9 cellular contexts compared by ENCODE assay signal in genomic region chr1:50605186-50605875, GRCh38.
A peak's percentile ranks its signal among the peaks of the same experiment; 100 is the strongest.
DNase-seq lines count a peak whose midpoint lies in the region; ATAC-seq and TF ChIP-seq lines count a peak whose summit lies in the region.
"Had no signal": no experiment of that assay in that cellular context is flagged by ENCODE, and none has a peak within 500 bp of the region (broad histone marks: within the 10 kb centered on the region; RNA-seq: fewer than 3 reads in every experiment).

No MANE protein-coding gene starts in this region.

- DNase-seq in NCI-H524 (lab: John Stamatoyannopoulos, UW) (peak; percentile 28 to 45), NCI-H524 treated with DMSO at 0.1 percent for 48 hours (lab: John Stamatoyannopoulos, UW) (no peak), HuH-7 (ENCODE audit: low spot score) (peak; percentile 21), OCI-M1 (lab: John Stamatoyannopoulos, UW) (peak; percentile 74), fibroblast of gingiva (ENCODE audit: low read depth) (peak; percentile 10), testis (peak; percentile 37)
- no peak for DNase-seq in stimulated activated CD4-positive, alpha-beta T cell treated with anti-CD3 and anti-CD28 coated beads, Interleukin-12 subunit alpha, Interleukin-12 subunit beta, amount 100 ng/mL, for 4 hours

- H3K27ac ChIP-seq in testis: no peak overlapping the region
- no peak overlapping the region for H3K27ac ChIP-seq in gastroesophageal sphincter
- H3K27ac ChIP-seq: BLaER1 had no signal

- no peaks in the 10 kb centered on the region for H3K36me3 ChIP-seq in testis (ENCODE audit: low read depth, missing control alignments)
- H3K36me3 ChIP-seq in gastroesophageal sphincter: no peaks in the 10 kb centered on the region
- H3K36me3 ChIP-seq: BLaER1 had no signal

- intact Hi-C loops in testis (cut with DNase I; ENCODE audit: low total_unique reads): no loop called here

- peak in 2 of 3 experiments; percentile 14 to 29 for TF ChIP-seq CTCF in testis (IDR thresholded peaks at IDR 0.05)
- TF ChIP-seq CTCF in gastroesophageal sphincter (IDR thresholded peaks at IDR 0.05): no peak

- ATAC-seq in gastroesophageal sphincter: no peak

- TF ChIP-seq EP300 in gastroesophageal sphincter (IDR thresholded peaks at IDR 0.05): no peak

- H3K27me3 ChIP-seq in testis: no peaks in the 10 kb centered on the region
- no peaks in the 10 kb centered on the region for H3K27me3 ChIP-seq in gastroesophageal sphincter
- H3K27me3 ChIP-seq: BLaER1 had no signal

- H3K4me3 ChIP-seq in testis: no peak overlapping the region
- no peak overlapping the region for H3K4me3 ChIP-seq in gastroesophageal sphincter
- H3K4me3 ChIP-seq: BLaER1 had no signal

- H3K9me3 ChIP-seq in testis (no peaks in the 10 kb centered on the region), gastroesophageal sphincter (no peaks in the 10 kb centered on the region)
- H3K9me3 ChIP-seq: BLaER1 had no signal

- no peaks in the 10 kb centered on the region for H3K4me1 ChIP-seq in testis
- no peaks in the 10 kb centered on the region for H3K4me1 ChIP-seq in gastroesophageal sphincter
- H3K4me1 ChIP-seq: BLaER1 had no signal

- no peak for TF ChIP-seq POLR2A in testis (IDR thresholded peaks at IDR 0.05)
- TF ChIP-seq POLR2A in gastroesophageal sphincter (IDR thresholded peaks at IDR 0.05): no peak

- WGBS in testis, 2 donors: 81 to 98% methylated on average over 2 of the region's 2 CpGs
- WGBS in gastroesophageal sphincter (ENCODE audit: low coverage in 1 of 2), 2 donors: 93 to 97% methylated on average over 2 of the region's 2 CpGs

Comparison
In these comparisons a context has a peak if more than half of its experiments do, and no peak if none do; other contexts are left out.
1. DNase-seq: peak in NCI-H524 (2 of 2), HuH-7 (single experiment), OCI-M1 (single experiment), fibroblast of gingiva (single experiment) and testis (single experiment); none in NCI-H524 treated with DMSO at 0.1 percent for 48 hours (single experiment) and stimulated activated CD4-positive, alpha-beta T cell treated with anti-CD3 and anti-CD28 coated beads, Interleukin-12 subunit alpha, Interleukin-12 subunit beta, amount 100 ng/mL, for 4 hours (single experiment).
2. CTCF ChIP-seq: peak in testis (2 of 3); none in gastroesophageal sphincter (0 of 4).